ENCODE assay signal across 6 cellular contexts in the genomic region with DNA sequence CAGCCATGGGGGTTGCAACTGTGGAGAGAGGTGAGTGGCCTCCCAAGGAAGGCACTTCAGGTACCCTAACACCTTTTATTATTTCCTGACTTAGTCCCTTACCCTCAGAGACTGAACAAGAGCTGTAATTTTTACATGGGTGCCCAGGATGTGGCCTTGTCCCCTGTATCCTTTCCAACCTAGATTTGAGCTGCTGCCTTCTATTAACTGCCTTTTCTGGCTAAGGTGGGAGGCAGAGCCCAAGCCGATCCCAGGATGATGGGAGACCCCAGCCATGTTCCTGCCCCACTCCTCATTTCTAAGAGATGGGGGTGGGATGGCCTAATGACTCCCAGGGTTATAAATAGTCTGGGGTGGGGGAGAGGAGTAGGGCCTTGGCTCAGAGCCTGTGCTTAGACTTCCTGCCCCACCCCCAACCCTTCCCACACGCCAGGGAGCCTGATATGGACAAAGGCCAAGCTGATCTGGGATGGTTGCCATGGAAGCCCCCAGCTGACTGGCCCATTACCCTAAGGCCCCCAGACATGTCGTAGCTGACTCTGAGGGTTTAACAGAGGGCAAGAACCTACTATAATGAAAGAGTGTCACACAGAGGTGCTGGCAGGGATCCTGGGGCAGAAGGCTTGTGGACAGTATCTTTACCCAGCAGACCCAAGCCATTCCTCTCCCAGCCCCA. TPM values are rescaled to one million over a fixed set of nuclear protein-coding genes. Genes with fewer than 3 reads are reported as not detected.
A peak's percentile ranks its signal among the peaks of the same experiment; 100 is the strongest.
DNase-seq lines count a peak whose midpoint lies in the region; TF ChIP-seq lines count a peak whose summit lies in the region.

No MANE protein-coding gene starts in this region.

- TF ChIP-seq EP300 in tibial nerve (IDR thresholded peaks at IDR 0.05) = no peak

- no peaks in the 10 kb centered on the region for H3K27me3 ChIP-seq in tibial nerve

- TF ChIP-seq CTCF in tibial nerve (IDR thresholded peaks at IDR 0.05) = no peak

- no peaks in the 10 kb centered on the region for H3K9me3 ChIP-seq in tibial nerve

- no peak for TF ChIP-seq POLR2A in tibial nerve (IDR thresholded peaks at IDR 0.05)

- H3K4me1 ChIP-seq in tibial nerve = peaks cover 0 to 46% (median 29%) of the 10 kb centered on the region in 4 donors

- peak overlapping the region in 3 of 4 donors; percentile 71 to 91 (median 91) for H3K27ac ChIP-seq in tibial nerve

- H3K36me3 ChIP-seq in tibial nerve = peaks cover 0 to 32% (median 0%) of the 10 kb centered on the region in 3 donors

- peak; percentile 25 to 62 for DNase-seq in SHP77 (lab: John Stamatoyannopoulos, UW)
- peak; percentile 65 for DNase-seq in hepatic stellate cell (ENCODE audit: low spot score)
- no peak for DNase-seq in tibial nerve (ENCODE audit: low spot score in 2 of 2)
- no peak for DNase-seq in D341Med (ENCODE audit: low spot score)
- no peak for DNase-seq in activated CD8-positive, alpha-beta memory T cell treated with anti-CD3 and anti-CD28 coated beads, Interleukin-2, amount 50 U/mL, for 4 hours
- DNase-seq in activated naive CD4-positive, alpha-beta T cell treated with Interleukin-2 at 50 U/mL for 16 hours = no peak

- H3K4me3 ChIP-seq in tibial nerve = peak overlapping the region in 3 of 4 donors; percentile 57 to 89 (median 76)

- whole genome bisulfite sequencing in tibial nerve, 2 donors = 7 to 9% methylated on average over 3 of the region's 3 CpGs

RNA-seq across cellular contexts. Expression of gene KLHDC8B, which starts 1.9 kb away (rescaled TPM):
- total RNA-seq in tibial nerve = 10 to 100 TPM; 20.8 to 33.1 (median 29.7) TPM

RNA-seq across cellular contexts. Expression of gene CCDC71, which starts 7.1 kb away (rescaled TPM):
- 10 to 100 TPM; 30.4 to 38.3 (median 36.3) TPM for total RNA-seq in tibial nerve

RNA-seq across cellular contexts. Expression of gene LAMB2, which starts 40.4 kb away (rescaled TPM):
- total RNA-seq in tibial nerve = 100 to 1,000 TPM; 589 to 844 (median 649) TPM

RNA-seq across cellular contexts. Expression of gene USP19, which starts 52.6 kb away (rescaled TPM):
- 100 to 1,000 TPM in 1 of 4 donors, 10 to 100 TPM in 3; 72.3 to 113 (median 83.6) TPM for total RNA-seq in tibial nerve

Comparison
In these comparisons a context has a peak if more than half of its experiments do, and no peak if none do; other contexts are left out.
1. DNase-seq: peak in SHP77 (2 of 2) and hepatic stellate cell (single experiment); none in tibial nerve (0 of 2), D341Med (single experiment), activated CD8-positive, alpha-beta memory T cell treated with anti-CD3 and anti-CD28 coated beads, Interleukin-2, amount 50 U/mL, for 4 hours (single experiment) and activated naive CD4-positive, alpha-beta T cell treated with Interleukin-2 at 50 U/mL for 16 hours (single experiment).